1 cellular context compared by ENCODE assay signal in the genomic region with DNA sequence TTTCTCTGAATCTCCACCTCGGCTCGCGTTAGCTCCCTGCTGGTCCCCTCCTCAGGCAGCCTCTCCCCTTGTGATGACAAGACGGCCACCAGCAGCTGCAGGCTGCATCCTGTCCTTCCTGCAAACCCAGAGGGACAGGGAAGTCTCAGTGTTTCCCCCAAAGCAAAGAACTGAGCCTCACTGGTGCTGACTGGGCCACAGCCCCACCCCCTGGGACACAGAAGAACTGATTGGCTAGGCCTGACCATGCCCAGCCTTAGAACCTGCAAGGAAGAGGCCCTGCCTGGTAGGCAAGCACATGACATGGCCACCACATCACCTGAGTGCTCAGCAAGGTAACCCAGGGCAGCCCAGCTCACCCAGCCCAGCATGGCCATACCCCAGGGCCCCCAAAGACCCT.
TF ChIP-seq lines count a peak whose summit lies in the region.

No MANE protein-coding gene starts in this region.

TF ChIP-seq in GM23338, 12 proteins besides CTCF, POLR2A, EP300 and RAD21 (continued from another document):
- TF ChIP-seq ZNF462 (CRISPR knock-in tag; IDR thresholded peaks at IDR 0.05): no peak
- TF ChIP-seq JUNB (IDR thresholded peaks at IDR 0.05; ENCODE audit: unreplicated experiment): no peak
- no peak for TF ChIP-seq POLR2AphosphoS5 (IDR thresholded peaks at IDR 0.05; ENCODE audit: low read depth)
- no peak for TF ChIP-seq ZNF114 (CRISPR knock-in tag; IDR thresholded peaks at IDR 0.05)
- no peak for TF ChIP-seq EZH2 (IDR thresholded peaks at IDR 0.05; ENCODE audit: low read depth, unreplicated experiment)
- TF ChIP-seq, protein P1, sequence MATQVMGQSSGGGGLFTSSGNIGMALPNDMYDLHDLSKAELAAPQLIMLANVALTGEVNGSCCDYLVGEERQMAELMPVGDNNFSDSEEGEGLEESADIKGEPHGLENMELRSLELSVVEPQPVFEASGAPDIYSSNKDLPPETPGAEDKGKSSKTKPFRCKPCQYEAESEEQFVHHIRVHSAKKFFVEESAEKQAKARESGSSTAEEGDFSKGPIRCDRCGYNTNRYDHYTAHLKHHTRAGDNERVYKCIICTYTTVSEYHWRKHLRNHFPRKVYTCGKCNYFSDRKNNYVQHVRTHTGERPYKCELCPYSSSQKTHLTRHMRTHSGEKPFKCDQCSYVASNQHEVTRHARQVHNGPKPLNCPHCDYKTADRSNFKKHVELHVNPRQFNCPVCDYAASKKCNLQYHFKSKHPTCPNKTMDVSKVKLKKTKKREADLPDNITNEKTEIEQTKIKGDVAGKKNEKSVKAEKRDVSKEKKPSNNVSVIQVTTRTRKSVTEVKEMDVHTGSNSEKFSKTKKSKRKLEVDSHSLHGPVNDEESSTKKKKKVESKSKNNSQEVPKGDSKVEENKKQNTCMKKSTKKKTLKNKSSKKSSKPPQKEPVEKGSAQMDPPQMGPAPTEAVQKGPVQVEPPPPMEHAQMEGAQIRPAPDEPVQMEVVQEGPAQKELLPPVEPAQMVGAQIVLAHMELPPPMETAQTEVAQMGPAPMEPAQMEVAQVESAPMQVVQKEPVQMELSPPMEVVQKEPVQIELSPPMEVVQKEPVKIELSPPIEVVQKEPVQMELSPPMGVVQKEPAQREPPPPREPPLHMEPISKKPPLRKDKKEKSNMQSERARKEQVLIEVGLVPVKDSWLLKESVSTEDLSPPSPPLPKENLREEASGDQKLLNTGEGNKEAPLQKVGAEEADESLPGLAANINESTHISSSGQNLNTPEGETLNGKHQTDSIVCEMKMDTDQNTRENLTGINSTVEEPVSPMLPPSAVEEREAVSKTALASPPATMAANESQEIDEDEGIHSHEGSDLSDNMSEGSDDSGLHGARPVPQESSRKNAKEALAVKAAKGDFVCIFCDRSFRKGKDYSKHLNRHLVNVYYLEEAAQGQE (IDR thresholded peaks at IDR 0.05; ENCODE audit: unreplicated experiment): no peak
- TF ChIP-seq CREB1 (CRISPR knock-in tag; IDR thresholded peaks at IDR 0.05; ENCODE audit: low read depth): no peak
